In the genomic region with DNA sequence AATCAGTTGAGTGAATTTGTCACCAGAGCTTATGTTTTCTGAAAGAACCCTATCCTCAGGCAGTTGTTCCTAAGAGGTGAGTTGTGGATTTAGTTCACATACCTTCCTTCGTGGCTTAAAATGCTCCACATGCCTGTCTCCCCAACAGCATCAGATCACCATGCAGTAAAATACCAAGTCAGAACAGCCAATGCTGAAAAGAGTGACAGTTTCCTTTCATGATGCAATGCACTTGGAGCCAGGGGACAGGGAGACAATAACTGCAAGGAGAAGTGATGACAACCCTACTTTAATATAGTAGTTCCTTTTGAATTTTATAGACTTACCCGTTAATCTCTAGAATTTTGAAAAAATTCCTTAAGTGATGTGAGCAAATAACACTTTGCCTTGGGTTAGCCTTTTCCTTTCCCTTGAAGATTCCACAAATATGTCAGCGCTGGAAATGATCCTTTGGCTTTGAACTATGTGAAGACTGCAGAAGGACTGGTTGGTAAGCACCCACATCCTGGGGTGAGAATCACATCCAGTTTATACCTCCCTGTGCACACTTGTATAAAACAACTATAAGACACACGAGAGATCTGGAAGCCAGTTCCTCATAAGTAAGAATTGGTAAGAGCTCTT, we compare ENCODE assay signal across 9 cellular contexts.
DNase-seq lines count a peak whose midpoint lies in the region; ATAC-seq, FAIRE-seq and TF ChIP-seq lines count a peak whose summit lies in the region.
"Had no signal": no experiment of that assay in that cellular context is flagged by ENCODE, and none has a peak within 500 bp of the region (broad histone marks: within the 10 kb centered on the region; RNA-seq: fewer than 3 reads in every experiment).

No MANE protein-coding gene starts in this region.

- no peaks in the 10 kb centered on the region for H3K27me3 Mint-ChIP-seq in T-helper 2 cell treated with Interferon-gamma antibody and Interleukin-4, amounts not matched to agents 5 μg/mL and 100 μg/mL, for 36 hours (ENCODE audit: low read depth)

- H3K36me3 ChIP-seq in left lung: no peaks in the 10 kb centered on the region

- no peak overlapping the region for H3K4me3 Mint-ChIP-seq in T-helper 2 cell treated with Interferon-gamma antibody and Interleukin-4, amounts not matched to agents 5 μg/mL and 100 μg/mL, for 36 hours

- no peak for FAIRE-seq in HTR-8/SVneo (lab: Jason Lieb, UNC)
- no peak for FAIRE-seq in frontal cortex (lab: Jason Lieb, UNC)
- FAIRE-seq: urothelium cell line had no signal

- ATAC-seq in GM21717 (IDR thresholded peaks at IDR 0.05; ENCODE audit: unreplicated experiment) (peak; percentile 19), left lung (peak; percentile 22)

- H3K9me3 ChIP-seq in left lung: no peaks in the 10 kb centered on the region

- peak overlapping the region; percentile 13 to 76 for H3K27ac ChIP-seq in left lung

- H3K4me1 Mint-ChIP-seq in T-helper 2 cell treated with Interferon-gamma antibody and Interleukin-4, amounts not matched to agents 5 μg/mL and 100 μg/mL, for 36 hours (ENCODE audit: low read depth): peaks cover 7% of the 10 kb centered on the region

- DNase-seq in T-helper 2 cell treated with Interferon-gamma antibody and Interleukin-4, amounts not matched to agents 5 μg/mL and 100 μg/mL, for 36 hours (ENCODE audit: low spot score): no peak
- no peak for DNase-seq in left lung
- DNase-seq in superior temporal gyrus (ENCODE audit: extremely low spot score): peak; percentile 24
- no peak for DNase-seq in NCI-H1048 (lab: John Stamatoyannopoulos, UW)
- DNase-seq in mesenteric fat pad (ENCODE audit: low spot score): no peak
- DNase-seq in HTR-8/SVneo (ENCODE audit: insufficient read length, low spot score): no peak
- DNase-seq in frontal cortex (ENCODE audit: low spot score in 2 of 2): no peak

- intact Hi-C loops in left lung (cut with DNase I): no loop called here

- peak overlapping the region in 1 of 2 donors; percentile 3 for H3K4me3 ChIP-seq in left lung

- H3K36me3 Mint-ChIP-seq in T-helper 2 cell treated with Interferon-gamma antibody and Interleukin-4, amounts not matched to agents 5 μg/mL and 100 μg/mL, for 36 hours (ENCODE audit: low read depth): no peaks in the 10 kb centered on the region

- H3K27me3 ChIP-seq in left lung: no peaks in the 10 kb centered on the region

- H3K27ac Mint-ChIP-seq in T-helper 2 cell treated with Interferon-gamma antibody and Interleukin-4, amounts not matched to agents 5 μg/mL and 100 μg/mL, for 36 hours: peak overlapping the region; percentile 13

- no peak for TF ChIP-seq CTCF in left lung (IDR thresholded peaks at IDR 0.05)

- peaks cover 12% of the 10 kb centered on the region in 2 donors for H3K4me1 ChIP-seq in left lung

- H3K9me3 Mint-ChIP-seq in T-helper 2 cell treated with Interferon-gamma antibody and Interleukin-4, amounts not matched to agents 5 μg/mL and 100 μg/mL, for 36 hours: no peaks in the 10 kb centered on the region
